15 cellular contexts compared by ENCODE assay signal in the genomic region with DNA sequence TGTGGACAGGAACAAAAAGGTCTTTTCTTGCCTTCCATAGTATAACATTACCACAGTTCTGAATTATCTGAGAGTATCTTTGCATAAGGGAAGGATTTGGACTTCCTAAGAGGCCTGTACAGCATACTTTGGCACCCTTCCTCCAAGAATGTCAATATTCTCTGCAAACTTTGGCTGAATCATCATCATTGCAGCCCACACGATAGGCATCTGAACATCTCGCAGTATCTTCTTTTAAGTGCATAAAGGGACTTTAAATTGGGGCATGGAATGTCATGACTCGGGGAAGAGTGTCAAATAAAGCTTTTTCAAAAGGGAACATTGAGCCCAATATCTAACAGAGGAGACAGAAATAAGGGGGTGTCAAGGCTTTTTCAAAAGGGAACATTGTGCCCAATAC.
DNase-seq lines count a peak whose midpoint lies in the region; ATAC-seq and TF ChIP-seq lines count a peak whose summit lies in the region.
"Had no signal": no experiment of that assay in that cellular context is flagged by ENCODE, and none has a peak within 500 bp of the region (broad histone marks: within the 10 kb centered on the region; RNA-seq: fewer than 3 reads in every experiment).

No MANE protein-coding gene starts in this region.

- H3K9me3 Mint-ChIP-seq in effector memory CD8-positive, alpha-beta T cell, result peaks cover 10 to 11% of the 10 kb centered on the region in 2 donors

- no peak overlapping the region for H3K27ac Mint-ChIP-seq in effector memory CD8-positive, alpha-beta T cell
- H3K27ac Mint-ChIP-seq: CD4-positive, alpha-beta T cell; CD8-positive, alpha-beta T cell had no signal

- DNase-seq in LNCaP clone FGC (ENCODE audit: low read depth), result peak; percentile 45
- DNase-seq in mucosa of gallbladder (ENCODE audit: low spot score), result peak; percentile 17
- DNase-seq in effector memory CD8-positive, alpha-beta T cell, result no peak
- DNase-seq: 8988T; ACHN; BE2C; C1 segment of cervical spinal cord; Caco-2; Calu3; CD4-positive, alpha-beta T cell; CD8-positive, alpha-beta T cell; GF-D8 had no signal

- TF ChIP-seq CTCF in LNCaP clone FGC (IDR thresholded peaks at IDR 0.05; ENCODE audit: control insufficient read depth, extremely low read depth, insufficient read depth), result no peak

- H3K36me3 Mint-ChIP-seq in effector memory CD8-positive, alpha-beta T cell (ENCODE audit: insufficient read depth), result no peaks in the 10 kb centered on the region
- H3K36me3 Mint-ChIP-seq: CD8-positive, alpha-beta T cell had no signal

- no peaks in the 10 kb centered on the region for H3K27me3 Mint-ChIP-seq in effector memory CD8-positive, alpha-beta T cell
- H3K27me3 Mint-ChIP-seq: CD4-positive, alpha-beta T cell had no signal

- no peaks in the 10 kb centered on the region for H3K4me1 Mint-ChIP-seq in effector memory CD8-positive, alpha-beta T cell (ENCODE audit: low read depth in 2 of 2)

- H3K4me3 Mint-ChIP-seq in effector memory CD8-positive, alpha-beta T cell, result no peak overlapping the region
- H3K4me3 Mint-ChIP-seq: CD4-positive, alpha-beta T cell; CD8-positive, alpha-beta T cell had no signal

- no peak for ATAC-seq in GM18517 (IDR thresholded peaks at IDR 0.05; ENCODE audit: unreplicated experiment)
- ATAC-seq in HG02870 (IDR thresholded peaks at IDR 0.05; ENCODE audit: unreplicated experiment), result no peak
- no peak for ATAC-seq in effector memory CD8-positive, alpha-beta T cell (replicated peaks)
- ATAC-seq: CD8-positive, alpha-beta T cell had no signal

- no peak overlapping the region for H3K4me3 ChIP-seq in LNCaP clone FGC (ENCODE audit: low read depth, low read length)
- H3K4me3 ChIP-seq: BLaER1 had no signal

Comparison
In these comparisons a context has a peak if more than half of its experiments do, and no peak if none do; other contexts are left out.
1. DNase-seq: peak in LNCaP clone FGC (single experiment) and mucosa of gallbladder (single experiment); none in effector memory CD8-positive, alpha-beta T cell (0 of 3).